ENCODE assay signal across 12 cellular contexts in genomic region chr15:38650936-38651327, GRCh38.
DNase-seq lines count a peak whose midpoint lies in the region; ATAC-seq and TF ChIP-seq lines count a peak whose summit lies in the region.
"Had no signal": no experiment of that assay in that cellular context is flagged by ENCODE, and none has a peak within 500 bp of the region (broad histone marks: within the 10 kb centered on the region; RNA-seq: fewer than 3 reads in every experiment).

No MANE protein-coding gene starts in this region.

- no peak overlapping the region for H2BK5ac ChIP-seq in mesenchymal stem cell (ENCODE audit: low read depth, low read length, poor library complexity, severe bottlenecking)

- H3K4me3 ChIP-seq in BLaER1: peak overlapping the region; percentile 63
- H3K4me3 ChIP-seq in Peyer's patch: no peak overlapping the region
- no peak overlapping the region for H3K4me3 ChIP-seq in esophagus (ENCODE audit: low read depth in 1 of 2, low read length in 2 of 2)
- H3K4me3 ChIP-seq in mesenchymal stem cell (ENCODE audit: insufficient read depth in 1 of 2, low read depth in 1 of 2, low read length in 2 of 2): no peak overlapping the region
- H3K4me3 ChIP-seq in sigmoid colon: no peak overlapping the region

- no peak for DNase-seq in Peyer's patch
- no peak for DNase-seq in mesenchymal stem cell
- no peak for DNase-seq in sigmoid colon
- DNase-seq in COLO829 (ENCODE audit: low spot score): no peak
- no peak for DNase-seq in inferior parietal cortex (ENCODE audit: extremely low spot score)
- DNase-seq: foreskin melanocyte, NCI-H1694 had no signal

- TF ChIP-seq EP300 in sigmoid colon (IDR thresholded peaks at IDR 0.05): no peak

- H4K91ac ChIP-seq in mesenchymal stem cell (ENCODE audit: low read length): no peak overlapping the region

- no peak overlapping the region for H2AFZ ChIP-seq in mesenchymal stem cell (ENCODE audit: low read depth, low read length)

- H4K20me1 ChIP-seq in BLaER1: no peaks in the 10 kb centered on the region

- no peak overlapping the region for H3K14ac ChIP-seq in mesenchymal stem cell (ENCODE audit: low read length in 2 of 2)

- H2BK120ac ChIP-seq in mesenchymal stem cell (ENCODE audit: low read depth, low read length): no peak overlapping the region

- no peak overlapping the region for H3K23ac ChIP-seq in mesenchymal stem cell (ENCODE audit: low read length in 2 of 2)

- H3K4me2 ChIP-seq in BLaER1: peak overlapping the region; percentile 91
- no peak overlapping the region for H3K4me2 ChIP-seq in mesenchymal stem cell (ENCODE audit: low read length, poor library complexity, severe bottlenecking)

- intact Hi-C loops in sigmoid colon (cut with DNase I): no loop called here

- no peak overlapping the region for H2BK12ac ChIP-seq in mesenchymal stem cell (ENCODE audit: low read length in 2 of 2)

- H3K27ac ChIP-seq in BLaER1 (peak overlapping the region; percentile 91), Peyer's patch (peak overlapping the region in 3 of 4 donors; percentile 39 to 68 (median 49)), esophagus (ENCODE audit: low read depth in 2 of 2, low read length in 1 of 2) (peak overlapping the region; percentile 81 to 91), mesenchymal stem cell (ENCODE audit: low read length, poor library complexity, severe bottlenecking) (no peak overlapping the region), sigmoid colon (no peak overlapping the region)
- H3K27ac ChIP-seq: C4-2B had no signal

- no peak for TF ChIP-seq POLR2A in Peyer's patch (IDR thresholded peaks at IDR 0.05)
- TF ChIP-seq POLR2A in sigmoid colon (IDR thresholded peaks at IDR 0.05): no peak

- peak; percentile 45 for ATAC-seq in GM18511 (IDR thresholded peaks at IDR 0.05; ENCODE audit: unreplicated experiment)
- ATAC-seq: HepG2 had no signal

- H3K9me3 ChIP-seq in BLaER1 (peaks cover 8% of the 10 kb centered on the region), Peyer's patch (no peaks in the 10 kb centered on the region), esophagus (ENCODE audit: control insufficient read depth in 2 of 2, insufficient read depth in 1 of 2, low read depth in 1 of 2, low read length in 1 of 2) (no peaks in the 10 kb centered on the region), mesenchymal stem cell (ENCODE audit: control insufficient read depth, low read length) (no peaks in the 10 kb centered on the region), sigmoid colon (no peaks in the 10 kb centered on the region)

- H3K4me1 ChIP-seq in BLaER1: peaks cover 65% of the 10 kb centered on the region
- peaks cover 0 to 5% (median 0%) of the 10 kb centered on the region in 4 donors for H3K4me1 ChIP-seq in Peyer's patch
- no peaks in the 10 kb centered on the region for H3K4me1 ChIP-seq in esophagus (ENCODE audit: control insufficient read depth in 2 of 2, insufficient read depth in 2 of 2, low read length in 1 of 2)
- H3K4me1 ChIP-seq in mesenchymal stem cell (ENCODE audit: control insufficient read depth, insufficient read depth, low read depth, low read length): peaks cover 1% of the 10 kb centered on the region
- no peaks in the 10 kb centered on the region for H3K4me1 ChIP-seq in sigmoid colon

- no peak overlapping the region for H3K4ac ChIP-seq in mesenchymal stem cell (ENCODE audit: low read depth in 1 of 2, low read length in 2 of 2)

- no peak for TF ChIP-seq CTCF in Peyer's patch (IDR thresholded peaks at IDR 0.05)
- TF ChIP-seq CTCF in sigmoid colon (IDR thresholded peaks at IDR 0.05): no peak

- H3K9ac ChIP-seq in BLaER1 (peak overlapping the region; percentile 81), mesenchymal stem cell (ENCODE audit: low read length) (no peak overlapping the region)

- H3K79me1 ChIP-seq in mesenchymal stem cell (replicated peaks; ENCODE audit: low read length, poor library complexity, severe bottlenecking): no peaks in the 10 kb centered on the region

- H3K27me3 ChIP-seq in BLaER1 (no peaks in the 10 kb centered on the region), Peyer's patch (no peaks in the 10 kb centered on the region), esophagus (ENCODE audit: control insufficient read depth in 1 of 2, insufficient read depth in 2 of 2, low read length in 2 of 2) (no peaks in the 10 kb centered on the region), mesenchymal stem cell (ENCODE audit: control insufficient read depth in 1 of 2, insufficient read depth in 1 of 2, low read length in 2 of 2) (peaks cover 10 to 72% of the 10 kb centered on the region in 2 experiments), sigmoid colon (peaks cover 0 to 2% (median 0%) of the 10 kb centered on the region in 3 donors)

- H2BK15ac ChIP-seq in mesenchymal stem cell (ENCODE audit: low read depth, poor library complexity, severe bottlenecking): no peak overlapping the region

- H4K8ac ChIP-seq in mesenchymal stem cell (ENCODE audit: low read length): no peak overlapping the region

- 50 to 56% methylated on average over 1 of the region's 1 CpG for WGBS in esophagus, 2 donors
- WGBS in mesenchymal stem cell: no CpG with 5 or more reads among the region's 1 CpG
- WGBS in sigmoid colon, 2 donors: 44 to 71% methylated on average over 1 of the region's 1 CpG

- H3K36me3 ChIP-seq in BLaER1 (no peaks in the 10 kb centered on the region), Peyer's patch (no peaks in the 10 kb centered on the region), esophagus (ENCODE audit: control insufficient read depth in 2 of 2, insufficient read depth in 2 of 2, low read length in 1 of 2) (no peaks in the 10 kb centered on the region), mesenchymal stem cell (ENCODE audit: control insufficient read depth in 1 of 2, insufficient read depth in 2 of 2, low read depth in 1 of 2, low read length in 2 of 2) (no peaks in the 10 kb centered on the region), sigmoid colon (no peaks in the 10 kb centered on the region)

- no peak overlapping the region for H2AK5ac ChIP-seq in mesenchymal stem cell (ENCODE audit: low read length, severe bottlenecking)

- no peak overlapping the region for H3K18ac ChIP-seq in mesenchymal stem cell (ENCODE audit: low read depth in 1 of 2, low read length in 2 of 2)

Comparison
In these comparisons a context has a peak if more than half of its experiments do, and no peak if none do; other contexts are left out.
1. H3K27ac ChIP-seq: peak in BLaER1 (single experiment), Peyer's patch (3 of 4) and esophagus (2 of 2); none in mesenchymal stem cell (single experiment) and sigmoid colon (0 of 4).